ENCODE assay signal across 1 cellular context in genomic region chr6:35737413-35738211, GRCh38.
TF ChIP-seq lines count a peak whose summit lies in the region.

No MANE protein-coding gene starts in this region.

TF ChIP-seq in A549, 52 proteins besides CTCF, POLR2A, EP300 and RAD21 (continued from another document):
- TF ChIP-seq ELK1 (IDR thresholded peaks at IDR 0.05; ENCODE audit: low read depth, low read length), result no peak
- no peak for TF ChIP-seq RFX5 (IDR thresholded peaks at IDR 0.05)
- TF ChIP-seq PHF8 (IDR thresholded peaks at IDR 0.05; ENCODE audit: borderline replicate concordance, low read depth), result no peak
- TF ChIP-seq CHD4 (IDR thresholded peaks at IDR 0.05; ENCODE audit: borderline replicate concordance), result no peak
- no peak for TF ChIP-seq BCL3 (IDR thresholded peaks at IDR 0.05)
- TF ChIP-seq NR3C1 (IDR thresholded peaks at IDR 0.05), result no peak
- TF ChIP-seq ESRRA (IDR thresholded peaks at IDR 0.05; ENCODE audit: borderline replicate concordance, low read length), result no peak
- no peak for TF ChIP-seq BHLHE40 (IDR thresholded peaks at IDR 0.05; ENCODE audit: low read depth, low read length)
